ENCODE assay signal across 7 cellular contexts in genomic region chr18:76619342-76620315, GRCh38.
DNase-seq lines count a peak whose midpoint lies in the region; ATAC-seq and TF ChIP-seq lines count a peak whose summit lies in the region.

No MANE protein-coding gene starts in this region.

- H3K27me3 ChIP-seq in brain microvascular endothelial cell (replicated peaks) = no peaks in the 10 kb centered on the region

- in situ Hi-C loops in brain microvascular endothelial cell (cut with HindIII; ENCODE audit: low pct_ligation_motif_present, low sequenced_read_pairs) = no loop called here

- peaks cover 7% of the 10 kb centered on the region for H3K4me1 Mint-ChIP-seq in stimulated activated effector memory CD8-positive, alpha-beta T cell treated with anti-CD3 and anti-CD28 coated beads, Interleukin-12 subunit alpha, Interleukin-12 subunit beta, amount 100 ng/mL, for 72 hours

- H3K4me3 ChIP-seq in brain microvascular endothelial cell (ENCODE audit: low read depth, low read length) = peak overlapping the region; percentile 48

- ATAC-seq in GM21367 (IDR thresholded peaks at IDR 0.05; ENCODE audit: unreplicated experiment) = peak; percentile 20
- ATAC-seq in stimulated activated effector memory CD8-positive, alpha-beta T cell treated with anti-CD3 and anti-CD28 coated beads, Interleukin-12 subunit alpha, Interleukin-12 subunit beta, amount 100 ng/mL, for 72 hours = no peak

- H3K36me3 ChIP-seq in brain microvascular endothelial cell (replicated peaks) = no peaks in the 10 kb centered on the region

- H3K27ac Mint-ChIP-seq in stimulated activated effector memory CD8-positive, alpha-beta T cell treated with anti-CD3 and anti-CD28 coated beads, Interleukin-12 subunit alpha, Interleukin-12 subunit beta, amount 100 ng/mL, for 72 hours = no peak overlapping the region

- TF ChIP-seq CTCF in brain microvascular endothelial cell (IDR thresholded peaks at IDR 0.05; ENCODE audit: low read depth, low read length, missing control alignments) = no peak

- no peak overlapping the region for H3K27ac ChIP-seq in brain microvascular endothelial cell

- DNase-seq in NCI-H1092 treated with DMSO at 0.1 percent for 48 hours (lab: John Stamatoyannopoulos, UW) (peak; percentile 82), brain microvascular endothelial cell (peak; percentile 15), kidney tubule cell (ENCODE audit: low spot score) (peak; percentile 33), middle frontal gyrus (ENCODE audit: extremely low spot score, low spot score) (no peak)
- DNase-seq in stimulated activated effector memory CD8-positive, alpha-beta T cell treated with anti-CD3 and anti-CD28 coated beads, Interleukin-12 subunit alpha, Interleukin-12 subunit beta, amount 100 ng/mL, for 72 hours (ENCODE audit: low spot score in 2 of 2) = no peak
- no peak for DNase-seq in activated CD4-positive, CD25-positive, alpha-beta regulatory T cell treated with anti-CD3 and anti-CD28 coated beads, Interleukin-2, amount 50 U/mL, for 72 hours

- H3K36me3 Mint-ChIP-seq in stimulated activated effector memory CD8-positive, alpha-beta T cell treated with anti-CD3 and anti-CD28 coated beads, Interleukin-12 subunit alpha, Interleukin-12 subunit beta, amount 100 ng/mL, for 72 hours = no peaks in the 10 kb centered on the region

- no peaks in the 10 kb centered on the region for H3K9me3 Mint-ChIP-seq in stimulated activated effector memory CD8-positive, alpha-beta T cell treated with anti-CD3 and anti-CD28 coated beads, Interleukin-12 subunit alpha, Interleukin-12 subunit beta, amount 100 ng/mL, for 72 hours

- peak overlapping the region; percentile 32 for H3K4me3 Mint-ChIP-seq in stimulated activated effector memory CD8-positive, alpha-beta T cell treated with anti-CD3 and anti-CD28 coated beads, Interleukin-12 subunit alpha, Interleukin-12 subunit beta, amount 100 ng/mL, for 72 hours

Comparison
In these comparisons a context has a peak if more than half of its experiments do, and no peak if none do; other contexts are left out.
1. DNase-seq: peak in NCI-H1092 treated with DMSO at 0.1 percent for 48 hours (single experiment), brain microvascular endothelial cell (single experiment) and kidney tubule cell (single experiment); none in stimulated activated effector memory CD8-positive, alpha-beta T cell treated with anti-CD3 and anti-CD28 coated beads, Interleukin-12 subunit alpha, Interleukin-12 subunit beta, amount 100 ng/mL, for 72 hours (0 of 2), middle frontal gyrus (single experiment) and activated CD4-positive, CD25-positive, alpha-beta regulatory T cell treated with anti-CD3 and anti-CD28 coated beads, Interleukin-2, amount 50 U/mL, for 72 hours (single experiment).